In the genomic region with DNA sequence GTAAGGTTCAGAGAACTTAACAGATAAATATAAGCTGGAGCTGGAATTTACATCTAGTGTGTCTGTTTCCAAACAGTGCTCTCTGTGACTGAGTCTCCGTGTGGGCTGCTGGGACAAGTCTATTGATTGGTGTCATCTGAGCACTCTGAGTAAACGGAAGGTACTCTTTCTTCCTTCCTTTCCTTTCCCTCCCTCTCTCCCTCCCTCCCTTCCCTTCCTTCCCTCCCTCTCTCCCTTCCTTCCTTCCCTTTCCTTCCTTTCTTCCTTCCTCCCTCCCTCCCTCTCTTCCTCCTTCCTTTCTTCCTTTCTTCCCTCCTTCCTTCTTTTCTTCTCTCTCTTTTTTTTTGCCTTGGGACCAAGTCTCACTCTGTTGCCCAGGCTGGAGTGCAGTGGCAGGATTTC, we compare ENCODE assay signal across 3 cellular contexts.
A peak's percentile ranks its signal among the peaks of the same experiment; 100 is the strongest.
TF ChIP-seq lines count a peak whose summit lies in the region.

No MANE protein-coding gene starts in this region.

TF ChIP-seq in A549, 52 proteins besides CTCF, POLR2A, EP300 and RAD21:
- TF ChIP-seq HOXA7 (CRISPR knock-in tag; IDR thresholded peaks at IDR 0.05) = no peak
- no peak for TF ChIP-seq RCOR1 (IDR thresholded peaks at IDR 0.05; ENCODE audit: low read depth, low read length)
- TF ChIP-seq MAFK (IDR thresholded peaks at IDR 0.05; ENCODE audit: partially characterized antibody) = no peak
- TF ChIP-seq RARB (CRISPR knock-in tag; IDR thresholded peaks at IDR 0.05) = no peak
- TF ChIP-seq FOSL2 (IDR thresholded peaks at IDR 0.05) = no peak
- no peak for TF ChIP-seq FOSL2 (CRISPR knock-in tag; IDR thresholded peaks at IDR 0.05)
- TF ChIP-seq HDAC2 (IDR thresholded peaks at IDR 0.05) = no peak
- TF ChIP-seq, protein P1, sequence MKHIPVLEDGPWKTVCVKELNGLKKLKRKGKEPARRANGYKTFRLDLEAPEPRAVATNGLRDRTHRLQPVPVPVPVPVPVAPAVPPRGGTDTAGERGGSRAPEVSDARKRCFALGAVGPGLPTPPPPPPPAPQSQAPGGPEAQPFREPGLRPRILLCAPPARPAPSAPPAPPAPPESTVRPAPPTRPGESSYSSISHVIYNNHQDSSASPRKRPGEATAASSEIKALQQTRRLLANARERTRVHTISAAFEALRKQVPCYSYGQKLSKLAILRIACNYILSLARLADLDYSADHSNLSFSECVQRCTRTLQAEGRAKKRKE (CRISPR knock-in tag; IDR thresholded peaks at IDR 0.05; ENCODE audit: low read depth) = no peak
- TF ChIP-seq BHLHE40 (IDR thresholded peaks at IDR 0.05; ENCODE audit: low read depth, low read length) = no peak
- TF ChIP-seq, protein P2, sequence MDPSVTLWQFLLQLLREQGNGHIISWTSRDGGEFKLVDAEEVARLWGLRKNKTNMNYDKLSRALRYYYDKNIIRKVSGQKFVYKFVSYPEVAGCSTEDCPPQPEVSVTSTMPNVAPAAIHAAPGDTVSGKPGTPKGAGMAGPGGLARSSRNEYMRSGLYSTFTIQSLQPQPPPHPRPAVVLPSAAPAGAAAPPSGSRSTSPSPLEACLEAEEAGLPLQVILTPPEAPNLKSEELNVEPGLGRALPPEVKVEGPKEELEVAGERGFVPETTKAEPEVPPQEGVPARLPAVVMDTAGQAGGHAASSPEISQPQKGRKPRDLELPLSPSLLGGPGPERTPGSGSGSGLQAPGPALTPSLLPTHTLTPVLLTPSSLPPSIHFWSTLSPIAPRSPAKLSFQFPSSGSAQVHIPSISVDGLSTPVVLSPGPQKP (IDR thresholded peaks at IDR 0.05; ENCODE audit: low read depth, low read length) = no peak
- no peak for TF ChIP-seq CBX8 (IDR thresholded peaks at IDR 0.05)
- no peak for TF ChIP-seq ZFP36 (IDR thresholded peaks at IDR 0.05; ENCODE audit: borderline replicate concordance, partially characterized antibody)
- no peak for TF ChIP-seq EHMT2 (IDR thresholded peaks at IDR 0.05; ENCODE audit: low read depth)
- no peak for TF ChIP-seq CHD2 (IDR thresholded peaks at IDR 0.05; ENCODE audit: low read length, partially characterized antibody)
- no peak for TF ChIP-seq HOXB5 (CRISPR knock-in tag; IDR thresholded peaks at IDR 0.05)

TF ChIP-seq in SK-N-SH, 30 proteins besides CTCF, POLR2A, EP300 and RAD21 (continues in another document):
- TF ChIP-seq, protein P3, sequence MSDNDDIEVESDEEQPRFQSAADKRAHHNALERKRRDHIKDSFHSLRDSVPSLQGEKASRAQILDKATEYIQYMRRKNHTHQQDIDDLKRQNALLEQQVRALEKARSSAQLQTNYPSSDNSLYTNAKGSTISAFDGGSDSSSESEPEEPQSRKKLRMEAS (IDR thresholded peaks at IDR 0.05; ENCODE audit: low read depth) = no peak
- TF ChIP-seq TCF12 (IDR thresholded peaks at IDR 0.05) (no peak), POLR2AphosphoS5 (IDR thresholded peaks at IDR 0.05; ENCODE audit: low read depth, low read length) (no peak), JUND (IDR thresholded peaks at IDR 0.05) (no peak), MXI1 (IDR thresholded peaks at IDR 0.05; ENCODE audit: low read depth, low read length) (no peak), NRF1 (IDR thresholded peaks at IDR 0.05; ENCODE audit: low read depth, low read length) (no peak), ELF1 (IDR thresholded peaks at IDR 0.05) (no peak), SIN3A (IDR thresholded peaks at IDR 0.05; ENCODE audit: borderline replicate concordance, low read depth, low read length) (no peak), MEF2A (IDR thresholded peaks at IDR 0.05; ENCODE audit: borderline replicate concordance, low read depth) (no peak), NFIC (IDR thresholded peaks at IDR 0.05; ENCODE audit: borderline replicate concordance) (no peak), FOXJ3 (CRISPR knock-in tag; IDR thresholded peaks at IDR 0.05) (no peak), EZH2phosphoT487 (IDR thresholded peaks at IDR 0.05; ENCODE audit: borderline replicate concordance, low read depth) (no peak), CHD2 (IDR thresholded peaks at IDR 0.05; ENCODE audit: low read length, partially characterized antibody) (no peak), FOXM1 (IDR thresholded peaks at IDR 0.05; ENCODE audit: low read depth) (no peak)
- TF ChIP-seq, protein P4, sequence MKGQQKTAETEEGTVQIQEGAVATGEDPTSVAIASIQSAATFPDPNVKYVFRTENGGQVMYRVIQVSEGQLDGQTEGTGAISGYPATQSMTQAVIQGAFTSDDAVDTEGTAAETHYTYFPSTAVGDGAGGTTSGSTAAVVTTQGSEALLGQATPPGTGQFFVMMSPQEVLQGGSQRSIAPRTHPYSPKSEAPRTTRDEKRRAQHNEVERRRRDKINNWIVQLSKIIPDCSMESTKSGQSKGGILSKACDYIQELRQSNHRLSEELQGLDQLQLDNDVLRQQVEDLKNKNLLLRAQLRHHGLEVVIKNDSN (IDR thresholded peaks at IDR 0.05; ENCODE audit: borderline replicate concordance, low read depth) = no peak
- TF ChIP-seq, protein P5, sequence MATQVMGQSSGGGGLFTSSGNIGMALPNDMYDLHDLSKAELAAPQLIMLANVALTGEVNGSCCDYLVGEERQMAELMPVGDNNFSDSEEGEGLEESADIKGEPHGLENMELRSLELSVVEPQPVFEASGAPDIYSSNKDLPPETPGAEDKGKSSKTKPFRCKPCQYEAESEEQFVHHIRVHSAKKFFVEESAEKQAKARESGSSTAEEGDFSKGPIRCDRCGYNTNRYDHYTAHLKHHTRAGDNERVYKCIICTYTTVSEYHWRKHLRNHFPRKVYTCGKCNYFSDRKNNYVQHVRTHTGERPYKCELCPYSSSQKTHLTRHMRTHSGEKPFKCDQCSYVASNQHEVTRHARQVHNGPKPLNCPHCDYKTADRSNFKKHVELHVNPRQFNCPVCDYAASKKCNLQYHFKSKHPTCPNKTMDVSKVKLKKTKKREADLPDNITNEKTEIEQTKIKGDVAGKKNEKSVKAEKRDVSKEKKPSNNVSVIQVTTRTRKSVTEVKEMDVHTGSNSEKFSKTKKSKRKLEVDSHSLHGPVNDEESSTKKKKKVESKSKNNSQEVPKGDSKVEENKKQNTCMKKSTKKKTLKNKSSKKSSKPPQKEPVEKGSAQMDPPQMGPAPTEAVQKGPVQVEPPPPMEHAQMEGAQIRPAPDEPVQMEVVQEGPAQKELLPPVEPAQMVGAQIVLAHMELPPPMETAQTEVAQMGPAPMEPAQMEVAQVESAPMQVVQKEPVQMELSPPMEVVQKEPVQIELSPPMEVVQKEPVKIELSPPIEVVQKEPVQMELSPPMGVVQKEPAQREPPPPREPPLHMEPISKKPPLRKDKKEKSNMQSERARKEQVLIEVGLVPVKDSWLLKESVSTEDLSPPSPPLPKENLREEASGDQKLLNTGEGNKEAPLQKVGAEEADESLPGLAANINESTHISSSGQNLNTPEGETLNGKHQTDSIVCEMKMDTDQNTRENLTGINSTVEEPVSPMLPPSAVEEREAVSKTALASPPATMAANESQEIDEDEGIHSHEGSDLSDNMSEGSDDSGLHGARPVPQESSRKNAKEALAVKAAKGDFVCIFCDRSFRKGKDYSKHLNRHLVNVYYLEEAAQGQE (IDR thresholded peaks at IDR 0.05; ENCODE audit: low read depth, low read length) = no peak
- TF ChIP-seq, protein P6, sequence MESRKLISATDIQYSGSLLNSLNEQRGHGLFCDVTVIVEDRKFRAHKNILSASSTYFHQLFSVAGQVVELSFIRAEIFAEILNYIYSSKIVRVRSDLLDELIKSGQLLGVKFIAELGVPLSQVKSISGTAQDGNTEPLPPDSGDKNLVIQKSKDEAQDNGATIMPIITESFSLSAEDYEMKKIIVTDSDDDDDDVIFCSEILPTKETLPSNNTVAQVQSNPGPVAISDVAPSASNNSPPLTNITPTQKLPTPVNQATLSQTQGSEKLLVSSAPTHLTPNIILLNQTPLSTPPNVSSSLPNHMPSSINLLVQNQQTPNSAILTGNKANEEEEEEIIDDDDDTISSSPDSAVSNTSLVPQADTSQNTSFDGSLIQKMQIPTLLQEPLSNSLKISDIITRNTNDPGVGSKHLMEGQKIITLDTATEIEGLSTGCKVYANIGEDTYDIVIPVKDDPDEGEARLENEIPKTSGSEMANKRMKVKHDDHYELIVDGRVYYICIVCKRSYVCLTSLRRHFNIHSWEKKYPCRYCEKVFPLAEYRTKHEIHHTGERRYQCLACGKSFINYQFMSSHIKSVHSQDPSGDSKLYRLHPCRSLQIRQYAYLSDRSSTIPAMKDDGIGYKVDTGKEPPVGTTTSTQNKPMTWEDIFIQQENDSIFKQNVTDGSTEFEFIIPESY (IDR thresholded peaks at IDR 0.05; ENCODE audit: borderline replicate concordance, low read depth) = no peak
- TF ChIP-seq, protein P7, sequence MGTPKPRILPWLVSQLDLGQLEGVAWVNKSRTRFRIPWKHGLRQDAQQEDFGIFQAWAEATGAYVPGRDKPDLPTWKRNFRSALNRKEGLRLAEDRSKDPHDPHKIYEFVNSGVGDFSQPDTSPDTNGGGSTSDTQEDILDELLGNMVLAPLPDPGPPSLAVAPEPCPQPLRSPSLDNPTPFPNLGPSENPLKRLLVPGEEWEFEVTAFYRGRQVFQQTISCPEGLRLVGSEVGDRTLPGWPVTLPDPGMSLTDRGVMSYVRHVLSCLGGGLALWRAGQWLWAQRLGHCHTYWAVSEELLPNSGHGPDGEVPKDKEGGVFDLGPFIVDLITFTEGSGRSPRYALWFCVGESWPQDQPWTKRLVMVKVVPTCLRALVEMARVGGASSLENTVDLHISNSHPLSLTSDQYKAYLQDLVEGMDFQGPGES (IDR thresholded peaks at IDR 0.05; ENCODE audit: low read depth, low read length) = no peak

TF ChIP-seq in HepG2, 621 proteins besides CTCF, POLR2A, EP300 and RAD21 (continues in another document):
- TF ChIP-seq FOXA3 (CRISPR knock-in tag; IDR thresholded peaks at IDR 0.05) (peak; percentile 43; the same call in 1 of the 2 replicates), ZMYM3 (CRISPR knock-in tag; IDR thresholded peaks at IDR 0.05) (0 out of 2 replicates have a peak, but pooled peaks have one; percentile 33), ELF3 (CRISPR knock-in tag; IDR thresholded peaks at IDR 0.05) (peak; percentile 72), SMYD3 (CRISPR knock-in tag; IDR thresholded peaks at IDR 0.05) (no peak), THAP11 (CRISPR knock-in tag; IDR thresholded peaks at IDR 0.05) (peak; percentile 19; the same call in 1 of the 2 replicates), MAFF (IDR thresholded peaks at IDR 0.05; ENCODE audit: low read depth, low read length) (no peak), GATAD2A (CRISPR knock-in tag; IDR thresholded peaks at IDR 0.05) (peak; percentile 73), ZNF746 (CRISPR knock-in tag; IDR thresholded peaks at IDR 0.05) (peak; percentile 98), ZNF768 (CRISPR knock-in tag; IDR thresholded peaks at IDR 0.05) (no peak), TEAD3 (CRISPR knock-in tag; optimal IDR thresholded peaks at IDR 0.05; ENCODE audit: borderline replicate concordance) (peak; percentile 63), ONECUT2 (CRISPR knock-in tag; IDR thresholded peaks at IDR 0.05) (peak; percentile 93), CEBPB (IDR thresholded peaks at IDR 0.05; ENCODE audit: borderline replicate concordance, low read depth, low read length) (no peak), ATRX (CRISPR knock-in tag; IDR thresholded peaks at IDR 0.05; ENCODE audit: borderline replicate concordance) (no peak), KMT2B (CRISPR knock-in tag; IDR thresholded peaks at IDR 0.05) (0 out of 2 replicates have a peak, but pooled peaks have one; percentile 22), HMG20A (CRISPR knock-in tag; IDR thresholded peaks at IDR 0.05; ENCODE audit: borderline replicate concordance) (no peak), GABPA (IDR thresholded peaks at IDR 0.05; ENCODE audit: low read depth, low read length) (no peak), GABPA (CRISPR knock-in tag; IDR thresholded peaks at IDR 0.05; ENCODE audit: low read depth) (0 out of 2 replicates have a peak, but pooled peaks have one; percentile 45)
- TF ChIP-seq, protein P8, sequence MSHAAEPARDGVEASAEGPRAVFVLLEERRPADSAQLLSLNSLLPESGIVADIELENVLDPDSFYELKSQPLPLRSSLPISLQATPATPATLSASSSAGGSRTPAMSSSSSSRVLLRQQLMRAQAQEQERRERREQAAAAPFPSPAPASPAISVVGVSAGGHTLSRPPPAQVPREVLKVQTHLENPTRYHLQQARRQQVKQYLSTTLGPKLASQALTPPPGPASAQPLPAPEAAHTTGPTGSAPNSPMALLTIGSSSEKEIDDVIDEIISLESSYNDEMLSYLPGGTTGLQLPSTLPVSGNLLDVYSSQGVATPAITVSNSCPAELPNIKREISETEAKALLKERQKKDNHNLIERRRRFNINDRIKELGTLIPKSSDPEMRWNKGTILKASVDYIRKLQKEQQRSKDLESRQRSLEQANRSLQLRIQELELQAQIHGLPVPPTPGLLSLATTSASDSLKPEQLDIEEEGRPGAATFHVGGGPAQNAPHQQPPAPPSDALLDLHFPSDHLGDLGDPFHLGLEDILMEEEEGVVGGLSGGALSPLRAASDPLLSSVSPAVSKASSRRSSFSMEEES (CRISPR knock-in tag; IDR thresholded peaks at IDR 0.05) = peak; percentile 78
- TF ChIP-seq, protein P9, sequence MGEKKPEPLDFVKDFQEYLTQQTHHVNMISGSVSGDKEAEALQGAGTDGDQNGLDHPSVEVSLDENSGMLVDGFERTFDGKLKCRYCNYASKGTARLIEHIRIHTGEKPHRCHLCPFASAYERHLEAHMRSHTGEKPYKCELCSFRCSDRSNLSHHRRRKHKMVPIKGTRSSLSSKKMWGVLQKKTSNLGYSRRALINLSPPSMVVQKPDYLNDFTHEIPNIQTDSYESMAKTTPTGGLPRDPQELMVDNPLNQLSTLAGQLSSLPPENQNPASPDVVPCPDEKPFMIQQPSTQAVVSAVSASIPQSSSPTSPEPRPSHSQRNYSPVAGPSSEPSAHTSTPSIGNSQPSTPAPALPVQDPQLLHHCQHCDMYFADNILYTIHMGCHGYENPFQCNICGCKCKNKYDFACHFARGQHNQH (CRISPR knock-in tag; IDR thresholded peaks at IDR 0.05) = 0 out of 2 replicates have a peak, but pooled peaks have one; percentile 27
- TF ChIP-seq, protein P10, sequence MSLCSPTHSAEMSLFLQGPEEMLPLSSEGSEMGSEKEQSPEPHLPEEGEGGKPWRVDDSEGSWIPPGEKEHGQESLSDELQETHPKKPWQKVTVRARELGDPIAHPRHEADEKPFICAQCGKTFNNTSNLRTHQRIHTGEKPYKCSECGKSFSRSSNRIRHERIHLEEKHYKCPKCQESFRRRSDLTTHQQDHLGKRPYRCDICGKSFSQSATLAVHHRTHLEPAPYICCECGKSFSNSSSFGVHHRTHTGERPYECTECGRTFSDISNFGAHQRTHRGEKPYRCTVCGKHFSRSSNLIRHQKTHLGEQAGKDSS (CRISPR knock-in tag; IDR thresholded peaks at IDR 0.05; ENCODE audit: borderline replicate concordance, low read depth) = peak; percentile 78; the same call in 1 of the 2 replicates
